In genomic region chr7:907158-907980, GRCh38 we compare ENCODE assay signal across 18 cellular contexts. TPM values are rescaled to one million over a fixed set of nuclear protein-coding genes. Genes with fewer than 3 reads are reported as not detected.
DNase-seq lines count a peak whose midpoint lies in the region; ATAC-seq, FAIRE-seq and TF ChIP-seq lines count a peak whose summit lies in the region.
"Had no signal": no experiment of that assay in that cellular context is flagged by ENCODE, and none has a peak within 500 bp of the region (broad histone marks: within the 10 kb centered on the region; RNA-seq: fewer than 3 reads in every experiment).

No MANE protein-coding gene starts in this region.

- H3K4me1 ChIP-seq in right cardiac atrium (ENCODE audit: control insufficient read depth, insufficient read depth, low read length) (no peaks in the 10 kb centered on the region), left ventricle myocardium inferior (peaks cover 3% of the 10 kb centered on the region), NT2/D1 (ENCODE audit: insufficient read depth, insufficient read length) (peaks cover 22% of the 10 kb centered on the region), H1 (replicated peaks in 1 of 4; ENCODE audit: control insufficient read depth in 3 of 4, insufficient read depth in 4 of 4, low read length in 3 of 4) (peaks cover 0 to 12% (median 2%) of the 10 kb centered on the region in 4 experiments; a peak in 3 of 7 replicates)
- H3K4me1 ChIP-seq: BE2C, prostate gland had no signal

- TF ChIP-seq RAD21 in H1 (IDR thresholded peaks at IDR 0.05 in 1 of 2, conservative IDR thresholded peaks at IDR 0.05 in 1 of 2; ENCODE audit: low read depth in 2 of 2, low read length in 2 of 2): no peak

- no peak overlapping the region for H2BK12ac ChIP-seq in H1 (ENCODE audit: low read depth, low read length)

- no peak overlapping the region for H2AFZ ChIP-seq in H1 (ENCODE audit: low read length)

- 75% methylated on average over 49 of the region's 49 CpGs for WGBS in right cardiac atrium
- 87% methylated on average over 36 of the region's 49 CpGs; no CpG with 5 or more reads in 1 of the 2 experiments for WGBS in H1 (ENCODE audit: extremely low coverage in 1 of 2, insufficient coverage in 1 of 2, insufficient read length in 1 of 2, insufficient replicate concordance in 2 of 2, low coverage in 1 of 2, low lambda C conversion rate in 2 of 2, missing lambda C conversion rate in 1 of 2), 2 experiments

- H3K18ac ChIP-seq in H1 (ENCODE audit: extremely low read depth, low read length): no peak overlapping the region

- no peak for ATAC-seq in right cardiac atrium
- ATAC-seq in HG03565 (IDR thresholded peaks at IDR 0.05; ENCODE audit: unreplicated experiment): no peak
- no peak for ATAC-seq in HG02623 (IDR thresholded peaks at IDR 0.05; ENCODE audit: unreplicated experiment)

- H3K79me1 ChIP-seq in H1 (ENCODE audit: low read depth, low read length): no peaks in the 10 kb centered on the region

- H3K27me3 ChIP-seq in right cardiac atrium (ENCODE audit: control insufficient read depth, insufficient read depth) (no peaks in the 10 kb centered on the region), left ventricle myocardium inferior (ENCODE audit: low read depth) (peaks cover 20% of the 10 kb centered on the region), NT2/D1 (ENCODE audit: insufficient read depth, insufficient read length) (peaks cover 48% of the 10 kb centered on the region), H1 (replicated peaks in 1 of 4; ENCODE audit: control insufficient read depth in 3 of 4, extremely low read depth in 1 of 4, insufficient read depth in 3 of 4, low read length in 3 of 4) (peaks cover 0 to 12% (median 9%) of the 10 kb centered on the region in 4 experiments; a peak in 4 of 7 replicates)
- H3K27me3 ChIP-seq: adrenal gland had no signal

- TF ChIP-seq POLR2A in H1 (IDR thresholded peaks at IDR 0.05; ENCODE audit: control extremely low read depth in 1 of 2, low read depth in 2 of 2, low read length in 2 of 2): no peak

- CTCF ChIA-PET in H1 (lab: Charles Lee; ENCODE audit: partially characterized antibody): interaction anchor here (0.5 to 6.3 kb wide), 15 partner anchors 16 to 798 kb away, joined by 3 to 36 read pairs (median 3); partner anchors contain the start of genes COX19 and CYP2W1

- no peak overlapping the region for H2BK15ac ChIP-seq in H1 (ENCODE audit: low read length)

- H3K27ac ChIP-seq in right cardiac atrium (ENCODE audit: low read length) (no peak overlapping the region), left ventricle myocardium inferior (replicated peaks) (no peak overlapping the region), H1 (ENCODE audit: low read depth, low read length) (no peak overlapping the region)
- H3K27ac ChIP-seq: adrenal gland, prostate gland had no signal

- peak overlapping the region; percentile 53; the same call in 1 of the 2 replicates for H2AK5ac ChIP-seq in H1 (ENCODE audit: low read depth, low read length)

- H4K5ac ChIP-seq in H1 (ENCODE audit: insufficient read length, low read depth, low read length): no peak overlapping the region

- H3K9ac ChIP-seq in NT2/D1 (ENCODE audit: insufficient read length, low read depth) (peak overlapping the region; percentile 4), H1 (replicated peaks in 1 of 4; ENCODE audit: extremely low read depth in 1 of 4, low read depth in 3 of 4, low read length in 3 of 4) (no peak overlapping the region)

- no peak overlapping the region for H3K4me2 ChIP-seq in H1 (ENCODE audit: insufficient read depth in 1 of 2, low read depth in 2 of 2, low read length in 2 of 2)

- no peak overlapping the region for H3K23ac ChIP-seq in H1 (ENCODE audit: insufficient read length)

- H3K9me3 ChIP-seq in right cardiac atrium (ENCODE audit: control insufficient read depth, low read length) (no peaks in the 10 kb centered on the region), left ventricle myocardium inferior (replicated peaks) (no peaks in the 10 kb centered on the region), NT2/D1 (ENCODE audit: insufficient read depth, low read length) (no peaks in the 10 kb centered on the region), H1 (ENCODE audit: insufficient read depth in 2 of 2, low read depth in 1 of 2, low read length in 1 of 2) (no peaks in the 10 kb centered on the region)
- H3K9me3 ChIP-seq: adrenal gland, BE2C, prostate gland had no signal

- peak overlapping the region; percentile 68; the same call in 1 of the 2 replicates for H4K8ac ChIP-seq in H1 (ENCODE audit: extremely low read depth, insufficient read depth, low read length)

- no peak overlapping the region for H3K56ac ChIP-seq in H1 (replicated peaks; ENCODE audit: insufficient read length, low read depth, low read length)

- TF ChIP-seq CTCF in left ventricle myocardium inferior (IDR thresholded peaks at IDR 0.05; ENCODE audit: borderline replicate concordance): no peak
- TF ChIP-seq CTCF in H1 (IDR thresholded peaks at IDR 0.05; ENCODE audit: control extremely low read depth in 1 of 3, insufficient read depth in 1 of 3, low read depth in 1 of 3, low read length in 3 of 3): no peak

- H3K14ac ChIP-seq in H1 (ENCODE audit: insufficient read length): no peak overlapping the region

- H3K79me2 ChIP-seq in H1 (ENCODE audit: control insufficient read depth in 1 of 2, insufficient read depth in 2 of 2, low read length in 2 of 2): no peaks in the 10 kb centered on the region

- no peak for FAIRE-seq in H1 (lab: Jason Lieb, UNC)
- FAIRE-seq: frontal cortex had no signal

- no peak overlapping the region for H2BK5ac ChIP-seq in H1 (ENCODE audit: low read depth, low read length)

- H4K91ac ChIP-seq in H1 (replicated peaks; ENCODE audit: insufficient read length, low read length): no peak overlapping the region

- no peak overlapping the region for H2BK120ac ChIP-seq in H1 (replicated peaks; ENCODE audit: low read depth, low read length)

- no peak overlapping the region for H3K4me3 ChIP-seq in right cardiac atrium (ENCODE audit: low read length)
- no peak overlapping the region for H3K4me3 ChIP-seq in left ventricle myocardium inferior
- H3K4me3 ChIP-seq in NT2/D1 (ENCODE audit: insufficient read length, low read depth): no peak overlapping the region
- H3K4me3 ChIP-seq in H1 (ENCODE audit: extremely low read depth in 1 of 4, insufficient read depth in 2 of 4, low read depth in 3 of 4, low read length in 4 of 4): no peak overlapping the region
- H3K4me3 ChIP-seq: adrenal gland, lung, prostate gland had no signal

- peaks cover 0 to 3% of the 10 kb centered on the region in 2 experiments for H4K20me1 ChIP-seq in H1 (replicated peaks in 1 of 2; ENCODE audit: control insufficient read depth in 1 of 2, insufficient read depth in 2 of 2, low read length in 2 of 2)

- H3K23me2 ChIP-seq in H1 (ENCODE audit: low read depth, low read length): no peaks in the 10 kb centered on the region; the same call in 1 of the 2 replicates

- POLR2A ChIA-PET in H1 (lab: Charles Lee; ENCODE audit: partially characterized antibody): interaction anchor here (0.9 to 1.3 kb wide), 3 partner anchors 12 to 75 kb away, joined by 3 read pairs; no protein-coding TSS in a partner anchor

- no peak overlapping the region for H3K4ac ChIP-seq in H1 (replicated peaks; ENCODE audit: insufficient read length, low read depth, low read length)

- H2BK20ac ChIP-seq in H1 (ENCODE audit: low read length): no peak overlapping the region

- peak in 2 of 3 donors; percentile 54 to 90 for DNase-seq in right cardiac atrium
- DNase-seq in left ventricle myocardium inferior: no peak
- DNase-seq in NT2/D1 (ENCODE audit: low read depth, low spot score): no peak
- no peak for DNase-seq in H1 (ENCODE audit: low read depth in 1 of 2, low spot score in 2 of 2)
- DNase-seq in NCI-H187 (lab: John Stamatoyannopoulos, UW): no peak
- no peak for DNase-seq in OCI-M2 (lab: John Stamatoyannopoulos, UW; ENCODE audit: unreplicated experiment)
- DNase-seq: activated CD4-positive, alpha-beta T cell treated with anti-CD3 and anti-CD28 coated beads for 1 hour; activated T-cell treated with anti-CD3 and anti-CD28 coated beads, Interleukin-2, amount 50 U/mL, for 48 hours; BE2C; central memory CD4-positive, alpha-beta T cell; NCI-H1930; NCI-H748 treated with DMSO at 0.1 percent for 48 hours had no signal

- no peak for TF ChIP-seq EP300 in H1 (IDR thresholded peaks at IDR 0.05; ENCODE audit: borderline replicate concordance in 1 of 2, low read depth in 2 of 2, low read length in 2 of 2)

- intact Hi-C loops in right cardiac atrium (cut with DNase I): no loop called here
- intact Hi-C loops in left ventricle myocardium inferior (cut with micrococcal nuclease): no loop called here

- H3K36me3 ChIP-seq in left ventricle myocardium inferior (no peaks in the 10 kb centered on the region), NT2/D1 (ENCODE audit: insufficient read depth, insufficient read length, low read length) (no peaks in the 10 kb centered on the region), H1 (ENCODE audit: control insufficient read depth in 2 of 4, insufficient read depth in 4 of 4, low read length in 3 of 4) (no peaks in the 10 kb centered on the region)
- H3K36me3 ChIP-seq: adrenal gland, BE2C, prostate gland had no signal

TF ChIP-seq in H1, 55 proteins besides CTCF, POLR2A, EP300 and RAD21 (continues in another document):
- TF ChIP-seq KDM1A (IDR thresholded peaks at IDR 0.05; ENCODE audit: borderline replicate concordance, low read length) (no peak), SP4 (IDR thresholded peaks at IDR 0.05; ENCODE audit: low read length) (no peak)

RNA-seq across cellular contexts. Expression of gene GET4, which starts 31.0 kb away (rescaled TPM):
- total RNA-seq in right cardiac atrium (10 to 100 TPM; 20.1 to 23.6 (median 22.2) TPM), left ventricle myocardium inferior (22.9 TPM)
- polyA plus RNA-seq in right cardiac atrium (22.2 TPM), H1 (2011; rRNA removed) (74.1 and 95.0 TPM in 2 replicates)
- total RNA-seq in H1 (2021; fragmentation: NEBNext Ultra II Directional; extraction: Animal tissue kit (Norgen Biotek cat#: 25700)): 52.1 and 56.7 TPM in 2 replicates
- 73.5 TPM for polyA plus RNA-seq in H1 (2011; cell fraction: cytosol; rRNA removed)
- 137 TPM for polyA plus RNA-seq in H1 (2011; cell fraction: nucleus; rRNA removed)
- polyA plus RNA-seq in H1 (2012, experiment 1 of 2): 42.9 to 72.1 TPM (median 69.9 TPM) in 4 replicates
- polyA plus RNA-seq in H1 (2012, experiment 2 of 2): 52.9 TPM
- polyA plus RNA-seq in H1 (2013, experiment 1 of 2): 40.9 TPM
- 40.1 TPM for polyA plus RNA-seq in H1 (2013, experiment 2 of 2)
- polyA minus RNA-seq in H1 (2011; rRNA and poly(A)+ RNA removed): 17.7 and 19.3 TPM in 2 replicates
- polyA minus RNA-seq in H1 (2011; cell fraction: cytosol; rRNA and poly(A)+ RNA removed): 28.7 TPM
- polyA minus RNA-seq in H1 (2011; cell fraction: nucleus; rRNA and poly(A)+ RNA removed): 22.5 TPM

RNA-seq across cellular contexts. Expression of gene ADAP1, which starts 47.1 kb away (rescaled TPM):
- 1 to 10 TPM; 4.8 to 7.1 (median 6.4) TPM for total RNA-seq in right cardiac atrium
- polyA plus RNA-seq in right cardiac atrium: 8.4 TPM
- total RNA-seq in left ventricle myocardium inferior: 8.4 TPM
- total RNA-seq in H1 (2021; fragmentation: NEBNext Ultra II Directional; extraction: Animal tissue kit (Norgen Biotek cat#: 25700)): 5.4 and 5.8 TPM in 2 replicates
- polyA plus RNA-seq in H1 (2011; rRNA removed): 6.1 and 8.1 TPM in 2 replicates
- polyA plus RNA-seq in H1 (2011; cell fraction: cytosol; rRNA removed): 7.0 TPM
- polyA plus RNA-seq in H1 (2011; cell fraction: nucleus; rRNA removed): 14.6 TPM
- 6.7 to 9.5 TPM (median 9.3 TPM) in 4 replicates for polyA plus RNA-seq in H1 (2012, experiment 1 of 2)
- 10.2 TPM for polyA plus RNA-seq in H1 (2012, experiment 2 of 2)
- polyA plus RNA-seq in H1 (2013, experiment 1 of 2): 5.6 TPM
- 4.6 TPM for polyA plus RNA-seq in H1 (2013, experiment 2 of 2)
- 4.6 and 6.6 TPM in 2 replicates for polyA minus RNA-seq in H1 (2011; rRNA and poly(A)+ RNA removed)
- 6.6 TPM for polyA minus RNA-seq in H1 (2011; cell fraction: cytosol; rRNA and poly(A)+ RNA removed)
- polyA minus RNA-seq in H1 (2011; cell fraction: nucleus; rRNA and poly(A)+ RNA removed): 6.3 TPM

Comparison
In these comparisons a context has a peak if more than half of its experiments do, and no peak if none do; other contexts are left out.
1. DNase-seq: peak in right cardiac atrium (2 of 3); none in left ventricle myocardium inferior (single experiment), NT2/D1 (single experiment), H1 (0 of 2), NCI-H187 (0 of 2) and OCI-M2 (single experiment).